ENCODE assay signal across 8 cellular contexts in genomic region chrX:49269768-49270248, GRCh38. TPM values are rescaled to one million over a fixed set of nuclear protein-coding genes. Genes with fewer than 3 reads are reported as not detected.
DNase-seq lines count a peak whose midpoint lies in the region; ATAC-seq, FAIRE-seq and TF ChIP-seq lines count a peak whose summit lies in the region.

Gene PPP1R3F, plus strand, starts transcription at chrX:49269793. Its CDS starts 77 bp downstream, at chrX:49269870.

- H3K4me1 ChIP-seq in hepatocyte (ENCODE audit: insufficient read depth) (peaks cover 6% of the 10 kb centered on the region), small intestine (ENCODE audit: control insufficient read depth in 2 of 2, insufficient read depth in 1 of 2, low read depth in 1 of 2, low read length in 1 of 2) (peaks cover 0 to 5% of the 10 kb centered on the region in 2 donors)

- peaks cover 33% of the 10 kb centered on the region for H3K79me2 ChIP-seq in hepatocyte

- WGBS in hepatocyte (ENCODE audit: low lambda C conversion rate, missing lambda C conversion rate), result 74% methylated on average over 14 of the region's 70 CpGs
- 1 to 57% (median 9%) methylated on average over 4 to 70 of the region's 70 CpGs for WGBS in small intestine, 3 donors

- H4K20me1 ChIP-seq in hepatocyte (ENCODE audit: insufficient read depth, poor library complexity, severe bottlenecking), result no peaks in the 10 kb centered on the region

- H3K9me2 ChIP-seq in hepatocyte (replicated peaks; ENCODE audit: insufficient read depth), result no peaks in the 10 kb centered on the region

- TF ChIP-seq CTCF in hepatocyte (IDR thresholded peaks at IDR 0.05; ENCODE audit: poor library complexity), result no peak

- ATAC-seq in HG03108 (IDR thresholded peaks at IDR 0.05; ENCODE audit: unreplicated experiment), result peak; percentile 22

- peak within 1 kb of the TSS; percentile 95 for H3K27ac ChIP-seq in hepatocyte
- peak within 1 kb of the TSS; percentile 85 to 98 for H3K27ac ChIP-seq in small intestine (ENCODE audit: low read depth in 1 of 2, low read length in 1 of 2)

- DNase-seq in stimulated activated naive CD4-positive, alpha-beta T cell (lab: John Stamatoyannopoulos, UW), result peak in 4 of 6 experiments; percentile 44 to 83 (median 56)
- DNase-seq in stimulated activated naive CD4-positive, alpha-beta T cell treated with Interleukin-2 at 50 U/mL for 16 hours (lab: John Stamatoyannopoulos, UW), result no peak
- peak; percentile 33 for DNase-seq in activated T-helper 9 cell treated with anti-CD3 and anti-CD28 coated beads, Interleukin-2, amount 50 U/mL, for 16 hours (ENCODE audit: low read depth)
- DNase-seq in hepatocyte (ENCODE audit: low spot score) (no peak), small intestine (no peak), HuH-7 (ENCODE audit: low spot score) (no peak), DMS79 treated with DMSO at 0.1 percent for 48 hours (lab: John Stamatoyannopoulos, UW) (no peak)

- H3K9me3 ChIP-seq in hepatocyte (ENCODE audit: low read depth) (no peaks in the 10 kb centered on the region), small intestine (ENCODE audit: control insufficient read depth, low read depth) (no peaks in the 10 kb centered on the region)

- peak within 1 kb of the TSS; percentile 56 for H2AFZ ChIP-seq in hepatocyte

- H3K27me3 ChIP-seq in hepatocyte, result no peaks in the 10 kb centered on the region
- H3K27me3 ChIP-seq in small intestine (ENCODE audit: control insufficient read depth in 2 of 2, insufficient read depth in 2 of 2, low read length in 2 of 2), result no peaks in the 10 kb centered on the region

- peak within 1 kb of the TSS; percentile 88 for H3K4me2 ChIP-seq in hepatocyte

- no peaks in the 10 kb centered on the region for H3K36me3 ChIP-seq in hepatocyte (replicated peaks; ENCODE audit: insufficient read depth, low read depth)
- no peaks in the 10 kb centered on the region for H3K36me3 ChIP-seq in small intestine (ENCODE audit: control insufficient read depth in 2 of 2, insufficient read depth in 2 of 2, low read length in 2 of 2)

- FAIRE-seq in small intestine (lab: Jason Lieb, UNC), result no peak

- peak within 1 kb of the TSS; percentile 13 for H3K4me3 ChIP-seq in hepatocyte
- peak within 1 kb of the TSS; percentile 48 to 65 for H3K4me3 ChIP-seq in small intestine (ENCODE audit: low read depth in 1 of 2, low read length in 2 of 2)

RNA-seq across cellular contexts. Expression of gene PPP1R3F, which starts in this region (rescaled TPM):
- total RNA-seq in hepatocyte, result 6.4 and 6.8 TPM in 2 replicates
- polyA plus RNA-seq in hepatocyte, result 7.3 and 10.2 TPM in 2 replicates
- 1 to 10 TPM in 2 of 3 donors, under 1 TPM in 1; 0.67 to 3.4 (median 2.7) TPM for polyA plus RNA-seq in small intestine

Comparison
In these comparisons a context has a peak if more than half of its experiments do, and no peak if none do; other contexts are left out.
1. DNase-seq: peak in stimulated activated naive CD4-positive, alpha-beta T cell (4 of 6) and activated T-helper 9 cell treated with anti-CD3 and anti-CD28 coated beads, Interleukin-2, amount 50 U/mL, for 16 hours (single experiment); none in stimulated activated naive CD4-positive, alpha-beta T cell treated with Interleukin-2 at 50 U/mL for 16 hours (single experiment), hepatocyte (single experiment), small intestine (single experiment), HuH-7 (single experiment) and DMS79 treated with DMSO at 0.1 percent for 48 hours (single experiment).